In genomic region chr2:50347355-50348044, GRCh38 we compare ENCODE assay signal across 13 cellular contexts.
A peak's percentile ranks its signal among the peaks of the same experiment; 100 is the strongest.
DNase-seq lines count a peak whose midpoint lies in the region; ATAC-seq and TF ChIP-seq lines count a peak whose summit lies in the region.
"Had no signal": no experiment of that assay in that cellular context is flagged by ENCODE, and none has a peak within 500 bp of the region (broad histone marks: within the 10 kb centered on the region; RNA-seq: fewer than 3 reads in every experiment).

No MANE protein-coding gene starts in this region.

- H3K9me3 ChIP-seq in H9 (ENCODE audit: control insufficient read depth, low read depth, low read length) (no peaks in the 10 kb centered on the region), trophoblast cell (ENCODE audit: insufficient read depth, low read depth, low read length) (no peaks in the 10 kb centered on the region)
- H3K9me3 ChIP-seq: pancreas had no signal

- H3K14ac ChIP-seq in H9 (ENCODE audit: insufficient read depth, low read length) (no peak overlapping the region), trophoblast cell (ENCODE audit: low read length) (no peak overlapping the region)

- H4K12ac ChIP-seq in trophoblast cell (ENCODE audit: low read depth, low read length), result no peak overlapping the region

- H2BK5ac ChIP-seq in H9 (ENCODE audit: insufficient read length, low read length) (no peak overlapping the region), trophoblast cell (ENCODE audit: low read depth, low read length, poor library complexity) (no peak overlapping the region)

- peaks cover 22% of the 10 kb centered on the region for H3K23me2 ChIP-seq in H9 (ENCODE audit: insufficient read length, low read depth, low read length, poor library complexity, severe bottlenecking)

- H3K56ac ChIP-seq in H9 (ENCODE audit: insufficient read length, low read depth, low read length), result no peak overlapping the region

- peaks cover 27 to 36% of the 10 kb centered on the region in 2 experiments for H3K4me1 Mint-ChIP-seq in H9
- no peaks in the 10 kb centered on the region for H3K4me1 Mint-ChIP-seq in naive thymus-derived CD8-positive, alpha-beta T cell

- H4K20me1 ChIP-seq in H9 (ENCODE audit: control insufficient read depth, insufficient read depth, insufficient read length), result no peaks in the 10 kb centered on the region

- no peak overlapping the region for H3K27ac ChIP-seq in H9 (ENCODE audit: insufficient read length, low read depth, low read length)
- H3K27ac ChIP-seq in trophoblast cell (ENCODE audit: low read depth, low read length), result no peak overlapping the region
- H3K27ac ChIP-seq: pancreas had no signal

- peak overlapping the region; percentile 41 for H3K18ac ChIP-seq in H9 (ENCODE audit: insufficient read length, low read depth, low read length)
- H3K18ac ChIP-seq in trophoblast cell (ENCODE audit: low read length), result no peak overlapping the region

- no peaks in the 10 kb centered on the region for H3K79me2 ChIP-seq in H9 (ENCODE audit: insufficient read depth, low read length)
- no peaks in the 10 kb centered on the region for H3K79me2 ChIP-seq in trophoblast cell (ENCODE audit: control insufficient read depth, insufficient read depth, low read length, poor library complexity)

- no peak overlapping the region for H2BK120ac ChIP-seq in H9 (ENCODE audit: low read depth, low read length, poor library complexity, severe bottlenecking)
- H2BK120ac ChIP-seq in trophoblast cell (ENCODE audit: insufficient read depth, low read length, poor library complexity), result no peak overlapping the region

- no peaks in the 10 kb centered on the region for H3K79me1 ChIP-seq in H9 (ENCODE audit: insufficient read depth, low read depth, low read length, poor library complexity, severe bottlenecking)
- no peaks in the 10 kb centered on the region for H3K79me1 ChIP-seq in trophoblast cell (ENCODE audit: low read length)

- no peak overlapping the region for H3K23ac ChIP-seq in H9 (ENCODE audit: insufficient read length, low read depth, low read length)
- no peak overlapping the region for H3K23ac ChIP-seq in trophoblast cell (ENCODE audit: low read length)

- no peak for TF ChIP-seq CTCF in H9 (conservative IDR thresholded peaks at IDR 0.05)

- POLR2A ChIA-PET in naive thymus-derived CD8-positive, alpha-beta T cell (lab: Charles Lee), result no interaction called here

- H3K4me2 ChIP-seq in H9 (ENCODE audit: insufficient read depth, insufficient read length, low read length) (peak overlapping the region; percentile 84), trophoblast cell (ENCODE audit: low read length) (peak overlapping the region; percentile 68)

- H3K9me3 Mint-ChIP-seq in H9, result no peaks in the 10 kb centered on the region
- peaks cover 0 to 13% (median 5%) of the 10 kb centered on the region in 9 donors for H3K9me3 Mint-ChIP-seq in naive thymus-derived CD8-positive, alpha-beta T cell

- no peak overlapping the region for H3T11ph ChIP-seq in H9 (ENCODE audit: low read length)

- no peak overlapping the region for H4K5ac ChIP-seq in H9 (ENCODE audit: insufficient read length, low read depth, low read length)

- intact Hi-C loops in head of caudate nucleus (cut with DNase I), result no loop called here

- H3K4ac ChIP-seq in H9 (ENCODE audit: low read depth, low read length), result no peak overlapping the region
- no peak overlapping the region for H3K4ac ChIP-seq in trophoblast cell (ENCODE audit: low read depth, low read length)

- H2BK15ac ChIP-seq in H9 (ENCODE audit: low read depth, low read length), result no peak overlapping the region

- no peak overlapping the region for H2BK12ac ChIP-seq in H9 (ENCODE audit: insufficient read length, low read depth, low read length)
- no peak overlapping the region for H2BK12ac ChIP-seq in trophoblast cell (ENCODE audit: low read length)

- H4K91ac ChIP-seq in H9 (ENCODE audit: insufficient read length, low read depth, low read length) (no peak overlapping the region), trophoblast cell (ENCODE audit: low read depth, low read length) (no peak overlapping the region)

- no peak overlapping the region for H3K4me3 ChIP-seq in trophoblast cell (ENCODE audit: low read depth, low read length)
- H3K4me3 ChIP-seq: pancreas had no signal

- H3K4me1 ChIP-seq in H9 (ENCODE audit: insufficient read depth, low read length), result no peaks in the 10 kb centered on the region; the same call in 1 of the 2 replicates
- H3K4me1 ChIP-seq in trophoblast cell (ENCODE audit: control insufficient read depth in 1 of 2, insufficient read depth in 2 of 2, low read length in 2 of 2), result peaks cover 8 to 13% of the 10 kb centered on the region in 2 experiments
- H3K4me1 ChIP-seq: pancreas had no signal

- peaks cover 69% of the 10 kb centered on the region for H3K27me3 Mint-ChIP-seq in H9 (ENCODE audit: low read depth)
- peaks cover 16 to 46% (median 31%) of the 10 kb centered on the region in 5 donors for H3K27me3 Mint-ChIP-seq in naive thymus-derived CD8-positive, alpha-beta T cell

- peak overlapping the region; percentile 70 to 85 for H3K4me3 Mint-ChIP-seq in H9
- no peak overlapping the region for H3K4me3 Mint-ChIP-seq in naive thymus-derived CD8-positive, alpha-beta T cell

- H2AFZ ChIP-seq in H9 (ENCODE audit: low read length) (peak overlapping the region; percentile 26), trophoblast cell (ENCODE audit: insufficient read depth, low read length, poor library complexity) (no peak overlapping the region)

- no CpG with 5 or more reads among the region's 42 CpGs for WGBS in H9 (ENCODE audit: extremely low coverage, insufficient read length, low lambda C conversion rate)
- no CpG with 5 or more reads among the region's 42 CpGs for WGBS in trophoblast cell (ENCODE audit: extremely low coverage, insufficient coverage, insufficient read length)

- H2AK5ac ChIP-seq in H9 (ENCODE audit: insufficient read length, low read length), result no peak overlapping the region
- H2AK5ac ChIP-seq in trophoblast cell (ENCODE audit: low read length), result no peak overlapping the region

- ATAC-seq in HG03025 (IDR thresholded peaks at IDR 0.05; ENCODE audit: low FRiP score, unreplicated experiment) (no peak), HG03039 (IDR thresholded peaks at IDR 0.05; ENCODE audit: unreplicated experiment) (no peak)
- ATAC-seq in naive thymus-derived CD8-positive, alpha-beta T cell, result no peak

- H3K27ac Mint-ChIP-seq in H9, result peak overlapping the region in 1 of 3 experiments; percentile 50; a peak in 1 of 7 replicates
- no peak overlapping the region for H3K27ac Mint-ChIP-seq in naive thymus-derived CD8-positive, alpha-beta T cell

- H3K9ac ChIP-seq in H9 (ENCODE audit: extremely low read depth, insufficient read length, low read length) (peak overlapping the region; percentile 53), trophoblast cell (ENCODE audit: low read length) (no peak overlapping the region)

- H3K27me3 ChIP-seq in H9 (ENCODE audit: insufficient read depth, low read length) (peaks cover 13% of the 10 kb centered on the region; the same call in 1 of the 2 replicates), trophoblast cell (ENCODE audit: insufficient read depth, low read length) (peaks cover 22% of the 10 kb centered on the region)
- H3K27me3 ChIP-seq: pancreas had no signal

- H4K8ac ChIP-seq in H9 (replicated peaks; ENCODE audit: insufficient read length, low read depth, low read length), result no peak overlapping the region
- H4K8ac ChIP-seq in trophoblast cell (ENCODE audit: low read depth, low read length), result no peak overlapping the region

- H3K36me3 ChIP-seq in trophoblast cell (ENCODE audit: control insufficient read depth in 1 of 2, insufficient read depth in 2 of 2, low read length in 2 of 2), result no peaks in the 10 kb centered on the region
- H3K36me3 ChIP-seq: pancreas had no signal

- DNase-seq in H9, result peak; percentile 51
- DNase-seq in NCI-H748 (lab: John Stamatoyannopoulos, UW; ENCODE audit: unreplicated experiment), result peak; percentile 70
- peak in 33 of 42 donors; percentile 15 to 63 (median 36) for DNase-seq in head of caudate nucleus
- no peak for DNase-seq in trophoblast cell
- DNase-seq in naive thymus-derived CD8-positive, alpha-beta T cell, result no peak
- DNase-seq in stimulated activated CD4-positive, alpha-beta T cell treated with anti-CD3 and anti-CD28 coated beads, Interleukin-4, amount 100 ng/mL, for 4 hours, result no peak
- DNase-seq: activated T-cell treated with anti-CD3 and anti-CD28 coated beads, Interleukin-2, amount 50 U/mL, for 48 hours; effector CD4-positive, alpha-beta T cell; Karpas-422; OCI-M1 had no signal

- no peak overlapping the region for H2BK20ac ChIP-seq in H9 (ENCODE audit: low read depth, low read length, poor library complexity, severe bottlenecking)

- H3K36me3 Mint-ChIP-seq in H9 (ENCODE audit: insufficient read depth in 1 of 3, low read depth in 3 of 3), result no peaks in the 10 kb centered on the region
- peaks cover 0 to 4% (median 0%) of the 10 kb centered on the region in 3 donors for H3K36me3 Mint-ChIP-seq in naive thymus-derived CD8-positive, alpha-beta T cell

Comparison
In these comparisons a context has a peak if more than half of its experiments do, and no peak if none do; other contexts are left out.
1. DNase-seq: peak in H9 (single experiment), NCI-H748 (single experiment) and head of caudate nucleus (33 of 42); none in trophoblast cell (0 of 2), naive thymus-derived CD8-positive, alpha-beta T cell (0 of 10) and stimulated activated CD4-positive, alpha-beta T cell treated with anti-CD3 and anti-CD28 coated beads, Interleukin-4, amount 100 ng/mL, for 4 hours (0 of 2).
2. H3K4me3 Mint-ChIP-seq: peak in H9 (2 of 2); none in naive thymus-derived CD8-positive, alpha-beta T cell (0 of 10).